In the genomic region with DNA sequence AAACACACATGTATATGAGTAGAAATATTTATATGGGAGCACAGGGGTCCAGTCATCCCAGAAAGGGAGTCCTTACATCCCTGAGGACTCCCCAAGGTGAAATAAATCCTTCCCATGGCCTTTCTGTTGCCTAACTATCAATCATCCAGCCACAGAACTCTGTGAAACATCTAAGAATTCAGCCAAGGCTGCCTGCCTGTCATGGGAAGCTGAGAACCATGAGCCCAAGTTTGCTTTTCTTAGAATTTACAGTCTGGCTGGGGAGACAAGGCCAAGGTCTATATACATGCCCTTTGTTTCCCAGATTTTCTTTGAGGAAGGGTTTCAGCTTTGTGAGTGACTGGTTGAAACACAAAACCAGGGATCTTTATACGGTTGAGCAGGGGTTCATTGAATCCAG, we compare ENCODE assay signal across 1 cellular context.
TF ChIP-seq lines count a peak whose summit lies in the region.

No MANE protein-coding gene starts in this region.

TF ChIP-seq in K562, 482 proteins besides CTCF, POLR2A, EP300 and RAD21 (continued from another document):
- TF ChIP-seq, protein P1, sequence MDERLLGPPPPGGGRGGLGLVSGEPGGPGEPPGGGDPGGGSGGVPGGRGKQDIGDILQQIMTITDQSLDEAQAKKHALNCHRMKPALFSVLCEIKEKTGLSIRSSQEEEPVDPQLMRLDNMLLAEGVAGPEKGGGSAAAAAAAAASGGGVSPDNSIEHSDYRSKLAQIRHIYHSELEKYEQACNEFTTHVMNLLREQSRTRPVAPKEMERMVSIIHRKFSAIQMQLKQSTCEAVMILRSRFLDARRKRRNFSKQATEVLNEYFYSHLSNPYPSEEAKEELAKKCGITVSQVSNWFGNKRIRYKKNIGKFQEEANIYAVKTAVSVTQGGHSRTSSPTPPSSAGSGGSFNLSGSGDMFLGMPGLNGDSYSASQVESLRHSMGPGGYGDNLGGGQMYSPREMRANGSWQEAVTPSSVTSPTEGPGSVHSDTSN (CRISPR knock-in tag; IDR thresholded peaks at IDR 0.05; ENCODE audit: low read depth): no peak
- TF ChIP-seq, protein P1 (tag; conservative IDR thresholded peaks at IDR 0.05; ENCODE audit: low read depth): 0 out of 2 replicates have a peak, but pooled peaks have one; percentile 32
- no peak for TF ChIP-seq ZNF696 (CRISPR knock-in tag; conservative IDR thresholded peaks at IDR 0.05)
- no peak for TF ChIP-seq ZNF408 (CRISPR knock-in tag; IDR thresholded peaks at IDR 0.05; ENCODE audit: low read depth)
- no peak for TF ChIP-seq HMG20A (CRISPR knock-in tag; conservative IDR thresholded peaks at IDR 0.05)
